ENCODE assay signal across 9 cellular contexts in the genomic region with DNA sequence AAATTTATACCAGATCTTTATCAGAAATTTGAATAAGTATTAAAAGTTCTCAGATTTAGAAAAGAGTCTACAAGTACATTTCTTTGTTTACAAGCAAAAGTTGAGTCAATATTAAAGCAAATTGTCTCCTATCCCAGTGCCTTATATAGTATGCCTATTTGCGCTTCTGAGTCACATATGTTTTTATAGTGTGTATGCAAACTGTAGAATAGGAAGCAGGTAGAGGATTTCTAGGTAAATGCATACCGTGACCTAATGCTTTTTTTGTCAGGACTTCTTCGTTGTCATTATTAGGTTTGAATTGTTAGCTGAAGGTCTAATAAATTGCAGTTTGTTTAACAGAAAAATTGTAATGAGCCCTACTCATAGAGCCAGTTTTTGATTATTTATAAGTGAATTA.
"Had no signal": no experiment of that assay in that cellular context is flagged by ENCODE, and none has a peak within 500 bp of the region (broad histone marks: within the 10 kb centered on the region; RNA-seq: fewer than 3 reads in every experiment).

No MANE protein-coding gene starts in this region.

- H3K4me3 ChIP-seq: GM23338, K562 had no signal

- ATAC-seq: GM23338, K562 had no signal

- FAIRE-seq: H1, H54, HTR-8/SVneo, K562 had no signal

- DNase-seq: H9, HCEC 1CT, IMR-90, KG1 had no signal
